Comparison of ENCODE assay signal across 26 cellular contexts in genomic region chr1:12798911-12799310, GRCh38. TPM values are rescaled to one million over a fixed set of nuclear protein-coding genes. Genes with fewer than 3 reads are reported as not detected.
"Had no signal": no experiment of that assay in that cellular context is flagged by ENCODE, and none has a peak within 500 bp of the region (broad histone marks: within the 10 kb centered on the region; RNA-seq: fewer than 3 reads in every experiment).

No MANE protein-coding gene starts in this region.

- H3K4me3 Mint-ChIP-seq: dendritic cell treated with granulocyte-macrophage colony-stimulating factor and Interleukin-4, amounts not matched to agents 40 ng/mL and 50 ng/mL, for 4 days; effector memory CD8-positive, alpha-beta T cell; natural killer cell; neural progenitor cell; stimulated activated naive CD8-positive, alpha-beta T cell treated with anti-CD3 and anti-CD28 coated beads, Interleukin-15, Interleukin-2, amounts not matched to agents 100 ng/mL and 50 ng/mL, for 24 hours had no signal

- DNase-seq: cerebellar nuclear complex; effector memory CD8-positive, alpha-beta T cell; esophagus squamous epithelium; foreskin fibroblast; heart left ventricle; hippocampal formation; kidney glomerular epithelial cell; mammary epithelial cell; natural killer cell; nucleus accumbens; ovary; right cardiac atrium; stimulated activated CD4-positive, alpha-beta T cell treated with anti-CD3 and anti-CD28 coated beads, Interleukin-2, amount 100 ng/mL, for 48 hours had no signal

- H3K27me3 Mint-ChIP-seq: dendritic cell treated with granulocyte-macrophage colony-stimulating factor and Interleukin-4, amounts not matched to agents 40 ng/mL and 50 ng/mL, for 4 days; stimulated activated naive CD8-positive, alpha-beta T cell treated with anti-CD3 and anti-CD28 coated beads, Interleukin-15, Interleukin-2, amounts not matched to agents 100 ng/mL and 50 ng/mL, for 24 hours had no signal

- H3K4me3 ChIP-seq: esophagus squamous epithelium, heart left ventricle, neural progenitor cell, ovary, smooth muscle cell, tibial nerve had no signal

- H3K27ac Mint-ChIP-seq: dendritic cell treated with granulocyte-macrophage colony-stimulating factor and Interleukin-4, amounts not matched to agents 40 ng/mL and 50 ng/mL, for 4 days; effector memory CD8-positive, alpha-beta T cell; natural killer cell; neural progenitor cell; stimulated activated naive CD8-positive, alpha-beta T cell treated with anti-CD3 and anti-CD28 coated beads, Interleukin-15, Interleukin-2, amounts not matched to agents 100 ng/mL and 50 ng/mL, for 24 hours had no signal

- H3K27me3 ChIP-seq: esophagus squamous epithelium, heart left ventricle, neural progenitor cell, ovary, tibial nerve had no signal

- H3K27ac ChIP-seq: epithelial cell of prostate, esophagus squamous epithelium, heart left ventricle, neural progenitor cell, ovary, tibial nerve had no signal

- H3K4me1 ChIP-seq: esophagus squamous epithelium, heart left ventricle, neural progenitor cell, tibial nerve had no signal

- H3K36me3 ChIP-seq: esophagus squamous epithelium, heart left ventricle, neural progenitor cell, ovary, tibial nerve had no signal

- H3K9me3 Mint-ChIP-seq: dendritic cell treated with granulocyte-macrophage colony-stimulating factor and Interleukin-4, amounts not matched to agents 40 ng/mL and 50 ng/mL, for 4 days; effector memory CD8-positive, alpha-beta T cell; natural killer cell; stimulated activated naive CD8-positive, alpha-beta T cell treated with anti-CD3 and anti-CD28 coated beads, Interleukin-15, Interleukin-2, amounts not matched to agents 100 ng/mL and 50 ng/mL, for 24 hours had no signal

- H3K9me3 ChIP-seq: esophagus squamous epithelium, ovary had no signal

- H3K36me3 Mint-ChIP-seq: natural killer cell, neural progenitor cell had no signal

- H3K4me1 Mint-ChIP-seq: natural killer cell, neural progenitor cell had no signal

- ATAC-seq: effector memory CD8-positive, alpha-beta T cell; heart left ventricle; left lobe of liver; natural killer cell; right cardiac atrium had no signal

RNA-seq across cellular contexts. Expression of gene PRAMEF1, which starts 7.7 kb away (rescaled TPM):
- total RNA-seq: esophagus squamous epithelium, heart left ventricle, left lobe of liver, lower leg skin, mammary epithelial cell, mucosa of gallbladder, myocyte, natural killer cell, ovary, posterior vena cava, right cardiac atrium, smooth muscle cell, temporal lobe, tibial nerve, ureter had no signal

RNA-seq across cellular contexts. Expression of gene PRAMEF12, which starts 25.4 kb away (rescaled TPM):
- total RNA-seq: esophagus squamous epithelium, heart left ventricle, left lobe of liver, lower leg skin, mammary epithelial cell, mucosa of gallbladder, myocyte, natural killer cell, ovary, posterior vena cava, right cardiac atrium, smooth muscle cell, temporal lobe, tibial nerve, ureter had no signal

RNA-seq across cellular contexts. Expression of gene PRAMEF11, which starts 32.3 kb away (rescaled TPM):
- total RNA-seq: esophagus squamous epithelium, heart left ventricle, left lobe of liver, lower leg skin, mammary epithelial cell, mucosa of gallbladder, myocyte, natural killer cell, ovary, posterior vena cava, right cardiac atrium, smooth muscle cell, temporal lobe, tibial nerve, ureter had no signal

RNA-seq across cellular contexts. Expression of gene HNRNPCL1, which starts 49.6 kb away (rescaled TPM):
- total RNA-seq: esophagus squamous epithelium, heart left ventricle, left lobe of liver, lower leg skin, mammary epithelial cell, mucosa of gallbladder, myocyte, natural killer cell, ovary, posterior vena cava, right cardiac atrium, smooth muscle cell, temporal lobe, tibial nerve, ureter had no signal

RNA-seq across cellular contexts. Expression of gene CFAP107, which starts 52.9 kb away (rescaled TPM):
- total RNA-seq: esophagus squamous epithelium, heart left ventricle, left lobe of liver, mammary epithelial cell, mucosa of gallbladder, myocyte, natural killer cell, posterior vena cava, right cardiac atrium, smooth muscle cell, temporal lobe, tibial nerve, ureter had no signal
